ENCODE assay signal across 8 cellular contexts in genomic region chr6:151391021-151391470, GRCh38.
DNase-seq lines count a peak whose midpoint lies in the region; ATAC-seq and TF ChIP-seq lines count a peak whose summit lies in the region.

No MANE protein-coding gene starts in this region.

- peak overlapping the region; percentile 50 for H2AFZ ChIP-seq in neuron (ENCODE audit: low read depth, low read length)

- peak overlapping the region; percentile 78 to 81 for H3K9ac ChIP-seq in stomach smooth muscle (ENCODE audit: low read length in 2 of 2)

- H3K4me3 ChIP-seq in RWPE2 (ENCODE audit: severe bottlenecking) (peak overlapping the region; percentile 92), neuron (ENCODE audit: low read length) (peak overlapping the region; percentile 61), stomach smooth muscle (ENCODE audit: low read length in 2 of 2) (peak overlapping the region; percentile 43 to 88)

- H3K36me3 ChIP-seq in RWPE2 (ENCODE audit: low read depth) (peaks cover 30% of the 10 kb centered on the region), neuron (ENCODE audit: insufficient read depth, low read length) (peaks cover 7% of the 10 kb centered on the region), stomach smooth muscle (ENCODE audit: control insufficient read depth in 2 of 2, insufficient read depth in 2 of 2, low read length in 2 of 2) (no peaks in the 10 kb centered on the region)

- TF ChIP-seq CTCF in RWPE2 (IDR thresholded peaks at IDR 0.05; ENCODE audit: poor library complexity, severe bottlenecking) = no peak

- H3K27ac ChIP-seq in RWPE2 (ENCODE audit: poor library complexity, severe bottlenecking) (peak overlapping the region; percentile 98), stomach smooth muscle (ENCODE audit: low read length) (peak overlapping the region; percentile 95)

- H3K27me3 ChIP-seq in RWPE2 (ENCODE audit: insufficient read depth, poor library complexity, severe bottlenecking) (no peaks in the 10 kb centered on the region), neuron (ENCODE audit: insufficient read depth, low read length) (no peaks in the 10 kb centered on the region), stomach smooth muscle (ENCODE audit: control insufficient read depth in 1 of 2, insufficient read depth in 2 of 2, low read length in 2 of 2) (no peaks in the 10 kb centered on the region)

- H3K4me1 ChIP-seq in RWPE2 (ENCODE audit: insufficient read depth, poor library complexity, severe bottlenecking) = peaks cover 20% of the 10 kb centered on the region
- peaks cover 26% of the 10 kb centered on the region for H3K4me1 ChIP-seq in neuron (ENCODE audit: insufficient read depth, low read length)
- H3K4me1 ChIP-seq in stomach smooth muscle (ENCODE audit: control insufficient read depth, insufficient read depth, low read length) = peaks cover 28% of the 10 kb centered on the region

- H3K9me3 ChIP-seq in RWPE2 (ENCODE audit: severe bottlenecking) (no peaks in the 10 kb centered on the region), neuron (ENCODE audit: low read length) (peaks cover 2% of the 10 kb centered on the region), stomach smooth muscle (ENCODE audit: control insufficient read depth in 2 of 2, low read length in 2 of 2) (no peaks in the 10 kb centered on the region)

- DNase-seq in AG20443 (ENCODE audit: low spot score) (peak; percentile 80), RWPE2 (ENCODE audit: low spot score) (no peak), activated gamma-delta T cell (lab: John Stamatoyannopoulos, UW) (peak; percentile 82), foreskin melanocyte (peak; percentile 58)

- peak; percentile 10 for ATAC-seq in HG03354 (IDR thresholded peaks at IDR 0.05; ENCODE audit: poor library complexity, severe bottlenecking, unreplicated experiment)
- peak; percentile 0; the same call in 1 of the 3 replicates for ATAC-seq in RWPE2 (ENCODE audit: low read depth)

- peak; percentile 23 for TF ChIP-seq POLR2A in GM19099 (IDR thresholded peaks at IDR 0.05; ENCODE audit: extremely low read depth, insufficient read length, low read depth)
